ENCODE assay signal across 25 cellular contexts in genomic region chr12:47722926-47723631, GRCh38. TPM values are rescaled to one million over a fixed set of nuclear protein-coding genes. Genes with fewer than 3 reads are reported as not detected.
DNase-seq lines count a peak whose midpoint lies in the region; ATAC-seq, FAIRE-seq and TF ChIP-seq lines count a peak whose summit lies in the region.
"Had no signal": no experiment of that assay in that cellular context is flagged by ENCODE, and none has a peak within 500 bp of the region (broad histone marks: within the 10 kb centered on the region; RNA-seq: fewer than 3 reads in every experiment).

No MANE protein-coding gene starts in this region.

- peaks cover 5% of the 10 kb centered on the region for H3K36me3 Mint-ChIP-seq in activated naive CD8-positive, alpha-beta T cell
- H3K36me3 Mint-ChIP-seq in activated naive CD8-positive, alpha-beta T cell treated with anti-CD3 and anti-CD28 coated beads for 36 hours = peaks cover 12% of the 10 kb centered on the region

- ATAC-seq in GM21423 (IDR thresholded peaks at IDR 0.05; ENCODE audit: unreplicated experiment) = no peak

- no peaks in the 10 kb centered on the region for H3K9me3 Mint-ChIP-seq in activated naive CD8-positive, alpha-beta T cell (ENCODE audit: low read depth)
- H3K9me3 Mint-ChIP-seq in activated naive CD8-positive, alpha-beta T cell treated with anti-CD3 and anti-CD28 coated beads for 36 hours = no peaks in the 10 kb centered on the region
- H3K9me3 Mint-ChIP-seq: activated naive CD4-positive, alpha-beta T cell treated with anti-CD3 and anti-CD28 coated beads for 36 hours; IgD-negative memory B cell had no signal

- no peak overlapping the region for H3K4me3 Mint-ChIP-seq in activated naive CD8-positive, alpha-beta T cell
- no peak overlapping the region for H3K4me3 Mint-ChIP-seq in activated naive CD8-positive, alpha-beta T cell treated with anti-CD3 and anti-CD28 coated beads for 36 hours
- H3K4me3 Mint-ChIP-seq: activated naive CD4-positive, alpha-beta T cell treated with anti-CD3 and anti-CD28 coated beads for 36 hours; IgD-negative memory B cell had no signal

- TF ChIP-seq CTCF in bronchial epithelial cell (IDR thresholded peaks at IDR 0.05; ENCODE audit: insufficient read depth, low read length, severe bottlenecking) = no peak

- H3K36me3 ChIP-seq in bronchial epithelial cell (ENCODE audit: control insufficient read depth, insufficient read depth, low read length) = no peaks in the 10 kb centered on the region
- H3K36me3 ChIP-seq: SJSA1 had no signal

- FAIRE-seq in bronchial epithelial cell (lab: Jason Lieb, UNC) = peak; percentile 23
- FAIRE-seq: GM19239, keratinocyte had no signal

- H3K27ac ChIP-seq in temporal lobe (ENCODE audit: low read depth, low read length) = peak overlapping the region; percentile 40
- H3K27ac ChIP-seq: hepatocyte, HL-60, SJSA1 had no signal

- H3K4me1 Mint-ChIP-seq in activated naive CD8-positive, alpha-beta T cell (ENCODE audit: low read depth) = peaks cover 21% of the 10 kb centered on the region
- H3K4me1 Mint-ChIP-seq in activated naive CD8-positive, alpha-beta T cell treated with anti-CD3 and anti-CD28 coated beads for 36 hours = peaks cover 24% of the 10 kb centered on the region

- peak overlapping the region; percentile 24 for H3K27ac Mint-ChIP-seq in activated naive CD8-positive, alpha-beta T cell
- no peak overlapping the region for H3K27ac Mint-ChIP-seq in activated naive CD8-positive, alpha-beta T cell treated with anti-CD3 and anti-CD28 coated beads for 36 hours
- H3K27ac Mint-ChIP-seq: activated naive CD4-positive, alpha-beta T cell treated with anti-CD3 and anti-CD28 coated beads for 36 hours; IgD-negative memory B cell had no signal

- no peaks in the 10 kb centered on the region for H3K27me3 Mint-ChIP-seq in activated naive CD8-positive, alpha-beta T cell
- peaks cover 8% of the 10 kb centered on the region for H3K27me3 Mint-ChIP-seq in activated naive CD8-positive, alpha-beta T cell treated with anti-CD3 and anti-CD28 coated beads for 36 hours
- H3K27me3 Mint-ChIP-seq: IgD-negative memory B cell had no signal

- H3K4me3 ChIP-seq in bronchial epithelial cell (ENCODE audit: low read depth, low read length) = no peak overlapping the region
- H3K4me3 ChIP-seq: hepatocyte, SJSA1 had no signal

- DNase-seq in activated naive CD8-positive, alpha-beta T cell treated with anti-CD3 and anti-CD28 coated beads for 36 hours = no peak
- peak; percentile 34 for DNase-seq in bronchial epithelial cell (ENCODE audit: low read depth)
- DNase-seq in mesenteric fat pad (ENCODE audit: low spot score) = peak; percentile 73
- no peak for DNase-seq in iPS-NIHi11 (ENCODE audit: low spot score)
- DNase-seq in ureter (ENCODE audit: low spot score) = no peak
- DNase-seq: activated CD4-positive, alpha-beta T cell treated with anti-CD3 and anti-CD28 coated beads for 1 hour; activated naive CD4-positive, alpha-beta T cell treated with anti-CD3 and anti-CD28 coated beads for 36 hours; effector CD4-positive, alpha-beta T cell; EL; HCEC 1CT; mesenchymal stem cell; NCI-H1694 treated with DMSO at 0.1 percent for 48 hours; NCI-H226; stimulated activated CD4-positive, alpha-beta T cell treated with anti-CD3 and anti-CD28 coated beads, Interleukin-12 subunit alpha, Interleukin-12 subunit beta, amount 100 ng/mL, for 4 hours; T-helper 9 cell had no signal

- H3K27me3 ChIP-seq in bronchial epithelial cell (ENCODE audit: control insufficient read depth, insufficient read depth, low read length) = no peaks in the 10 kb centered on the region
- H3K27me3 ChIP-seq: hepatocyte, SJSA1 had no signal

RNA-seq across cellular contexts. Expression of gene ENDOU, which starts 2.2 kb away (rescaled TPM):
- under 1 TPM in 1 of 2 experiments, not detected in 1; 0.08 TPM for total RNA-seq in activated naive CD8-positive, alpha-beta T cell treated with anti-CD3 and anti-CD28 coated beads for 36 hours
- total RNA-seq in bronchial epithelial cell (0.38 TPM in 1 of 2 replicates, not detected in the other), mesenteric fat pad (1.4 TPM), temporal lobe (not detected), ureter (0.89 TPM)
- total RNA-seq: SJSA1, urinary bladder had no signal

RNA-seq across cellular contexts. Expression of gene RPAP3, which starts 17.2 kb away (rescaled TPM):
- 10 to 100 TPM; 58.7 to 61.8 TPM for total RNA-seq in activated naive CD8-positive, alpha-beta T cell treated with anti-CD3 and anti-CD28 coated beads for 36 hours
- 7.6 and 9.9 TPM in 2 replicates for total RNA-seq in bronchial epithelial cell
- total RNA-seq in mesenteric fat pad = 17.6 TPM
- 19.7 TPM for total RNA-seq in temporal lobe
- total RNA-seq in ureter = 35.5 TPM

RNA-seq across cellular contexts. Expression of gene RAPGEF3, which starts 35.6 kb away (rescaled TPM):
- under 1 TPM; 0.27 to 0.54 TPM for total RNA-seq in activated naive CD8-positive, alpha-beta T cell treated with anti-CD3 and anti-CD28 coated beads for 36 hours
- total RNA-seq in bronchial epithelial cell = 0.90 and 3.9 TPM in 2 replicates
- 79.4 TPM for total RNA-seq in mesenteric fat pad
- total RNA-seq in temporal lobe = 6.9 TPM
- 83.4 TPM for total RNA-seq in ureter

RNA-seq across cellular contexts. Expression of gene SLC48A1, which starts 50.0 kb away (rescaled TPM):
- total RNA-seq in activated naive CD8-positive, alpha-beta T cell treated with anti-CD3 and anti-CD28 coated beads for 36 hours = 1 to 10 TPM; 5.4 to 6.0 TPM
- total RNA-seq in bronchial epithelial cell (7.3 and 10.3 TPM in 2 replicates), mesenteric fat pad (40.3 TPM), temporal lobe (7.4 TPM), ureter (41.3 TPM)

Comparison
In these comparisons a context has a peak if more than half of its experiments do, and no peak if none do; other contexts are left out.
1. DNase-seq: peak in bronchial epithelial cell (single experiment) and mesenteric fat pad (single experiment); none in activated naive CD8-positive, alpha-beta T cell treated with anti-CD3 and anti-CD28 coated beads for 36 hours (single experiment), iPS-NIHi11 (single experiment) and ureter (single experiment).
2. RNA of gene RAPGEF3, which starts 35.6 kb away (total RNA-seq): 83.4 TPM in ureter (single experiment) and 79.4 TPM in mesenteric fat pad (single experiment); 6.9 TPM in temporal lobe (single experiment), 0.90 to 3.9 TPM in bronchial epithelial cell and 0.27 to 0.54 TPM in activated naive CD8-positive, alpha-beta T cell treated with anti-CD3 and anti-CD28 coated beads for 36 hours; every median in the first group is over 10 times any median in the second.